Comparison of ENCODE assay signal across 40 cellular contexts in the genomic region with DNA sequence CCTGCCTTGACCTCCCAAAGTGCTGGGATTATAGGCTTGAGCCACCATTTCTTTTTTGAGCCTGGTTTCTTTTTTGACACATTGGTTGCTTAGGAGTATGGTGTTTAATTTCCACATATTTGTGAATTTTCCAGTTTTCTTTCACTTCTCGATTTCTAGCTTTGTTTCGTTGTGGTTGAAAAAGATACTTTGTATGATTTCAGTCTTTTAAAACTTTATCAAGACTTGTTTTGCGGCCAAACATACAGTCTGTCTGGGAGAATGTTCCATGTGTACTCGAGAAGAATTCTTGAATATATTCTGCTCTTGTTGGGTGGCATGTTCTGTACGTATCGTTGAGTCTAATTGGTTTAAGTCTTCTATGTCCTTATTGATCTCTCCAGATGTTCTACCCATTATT. TPM values are rescaled to one million over a fixed set of nuclear protein-coding genes. Genes with fewer than 3 reads are reported as not detected.
"Had no signal": no experiment of that assay in that cellular context is flagged by ENCODE, and none has a peak within 500 bp of the region (broad histone marks: within the 10 kb centered on the region; RNA-seq: fewer than 3 reads in every experiment).

No MANE protein-coding gene starts in this region.

- H3K27me3 ChIP-seq: brain microvascular endothelial cell, colonic mucosa had no signal

- H3K9me3 ChIP-seq: colonic mucosa had no signal

- H3K36me3 ChIP-seq: brain microvascular endothelial cell, colonic mucosa, WERI-Rb-1 had no signal

- ATAC-seq: activated CD8-positive, alpha-beta T cell treated with anti-CD3 and anti-CD28 coated beads for 36 hours; activated T-helper 17 cell treated with anti-CD3 and anti-CD28 coated beads, Interleukin-2, amount 50 U/mL, for 72 hours; Panc1 had no signal

- DNase-seq: activated CD4-positive, alpha-beta T cell treated with anti-CD3 and anti-CD28 coated beads for 1 hour; activated CD4-positive, alpha-beta T cell treated with anti-CD3 and anti-CD28 coated beads, Interleukin-2, amount 10 ng/mL, durations not matched to agents 24 days and 14 days; activated CD4-positive, alpha-beta T cell treated with anti-CD3 and anti-CD28 coated beads, Interleukin-2, amount 50 U/mL, for 4 hours; activated CD4-positive, CD25-positive, alpha-beta regulatory T cell; activated effector memory CD4-positive, alpha-beta T cell treated with anti-CD3 and anti-CD28 coated beads, Interleukin-2, amount 50 U/mL, for 16 hours; activated naive CD4-positive, alpha-beta T cell; activated naive CD4-positive, alpha-beta T cell treated with anti-CD3 and anti-CD28 coated beads, Interleukin-2, amount 50 U/mL, for 16 hours; activated naive CD8-positive, alpha-beta T cell treated with anti-CD3 and anti-CD28 coated beads for 36 hours; activated T-cell treated with anti-CD3 and anti-CD28 coated beads, Interleukin-2, amount 50 U/mL, for 1 hour; activated T-cell treated with anti-CD3 and anti-CD28 coated beads, Interleukin-2, amount 50 U/mL, for 72 hours; amniotic stem cell; brain microvascular endothelial cell; central memory CD4-positive, alpha-beta T cell; colonic mucosa; Karpas-422; KBM-7; NCI-H1048; NCI-H1105 treated with DMSO at 0.1 percent for 48 hours; NCI-H1436; NCI-H1694; NCI-H1930; NCI-H2081 treated with DMSO at 0.1 percent for 48 hours; NCI-H226; NCI-H446 treated with DMSO at 0.1 percent for 48 hours; NCI-H524; NCI-H69; NCI-H82; SHP77; T-helper 1 cell; T-helper 9 cell; WERI-Rb-1 had no signal

- H3K4me3 ChIP-seq: colonic mucosa had no signal

- H3K27ac ChIP-seq: brain microvascular endothelial cell, colonic mucosa, WERI-Rb-1 had no signal

- H3K4me1 ChIP-seq: colonic mucosa had no signal

RNA-seq across cellular contexts. Expression of a gene that starts 44.5 kb away (rescaled TPM):
- total RNA-seq: activated CD4-positive, alpha-beta T cell treated with anti-CD3 and anti-CD28 coated beads, Interleukin-2, amount 10 ng/mL, durations not matched to agents 24 days and 14 days; activated CD8-positive, alpha-beta memory T cell treated with anti-CD3 and anti-CD28 coated beads for 36 hours; activated CD8-positive, alpha-beta T cell treated with anti-CD3 and anti-CD28 coated beads for 36 hours; activated naive CD8-positive, alpha-beta T cell treated with anti-CD3 and anti-CD28 coated beads for 36 hours; activated T-cell treated with anti-CD3 and anti-CD28 coated beads, Interleukin-2, amount 50 U/mL, for 72 hours; activated T-helper 17 cell treated with anti-CD3 and anti-CD28 coated beads, Interleukin-2, amount 50 U/mL, for 72 hours; cerebellum; MCF 10A; RPMI7951; SK-MEL-5 had no signal
- polyA plus RNA-seq: aorta had no signal
